In genomic region chr4:86921608-86922252, GRCh38 we compare ENCODE assay signal across 1 cellular context.
TF ChIP-seq lines count a peak whose summit lies in the region.

No MANE protein-coding gene starts in this region.

TF ChIP-seq in HepG2, 621 proteins besides CTCF, POLR2A, EP300 and RAD21 (continued from another document):
- TF ChIP-seq CSRNP2 (CRISPR knock-in tag; conservative IDR thresholded peaks at IDR 0.05; ENCODE audit: low read depth), result no peak
